ENCODE assay signal across 23 cellular contexts in genomic region chr9:73210886-73211285, GRCh38.
"Had no signal": no experiment of that assay in that cellular context is flagged by ENCODE, and none has a peak within 500 bp of the region (broad histone marks: within the 10 kb centered on the region; RNA-seq: fewer than 3 reads in every experiment).

No MANE protein-coding gene starts in this region.

- H3K4me3 ChIP-seq: colonic mucosa, coronary artery, dorsolateral prefrontal cortex, esophagus muscularis mucosa, esophagus squamous epithelium, gastrocnemius medialis, gastroesophageal sphincter, heart left ventricle, heart right ventricle had no signal

- ATAC-seq: effector memory CD8-positive, alpha-beta T cell; esophagus mucosa; foreskin keratinocyte; gastrocnemius medialis; gastroesophageal sphincter; heart left ventricle; heart right ventricle had no signal

- H3K27ac ChIP-seq: colonic mucosa, coronary artery, dorsolateral prefrontal cortex, epithelial cell of prostate, esophagus muscularis mucosa, esophagus squamous epithelium, foreskin keratinocyte, gastrocnemius medialis, gastroesophageal sphincter, heart left ventricle, heart right ventricle had no signal

- H3K4me1 ChIP-seq: colonic mucosa, esophagus muscularis mucosa, esophagus squamous epithelium, foreskin keratinocyte, gastrocnemius medialis, gastroesophageal sphincter had no signal

- H3K27me3 ChIP-seq: colonic mucosa, esophagus muscularis mucosa, gastrocnemius medialis, gastroesophageal sphincter had no signal

- H3K9me3 ChIP-seq: colonic mucosa, esophagus muscularis mucosa, esophagus squamous epithelium, gastrocnemius medialis, gastroesophageal sphincter, heart left ventricle, heart right ventricle had no signal

- DNase-seq: colonic mucosa; cortex of kidney; dermis blood vessel endothelial cell; dorsolateral prefrontal cortex; effector CD4-positive, alpha-beta T cell; effector CD8-positive, alpha-beta T cell; effector memory CD4-positive, alpha-beta T cell; effector memory CD8-positive, alpha-beta T cell; erythroblast; esophagus squamous epithelium; foreskin keratinocyte; foreskin melanocyte; gastrocnemius medialis; glutamatergic neuron; head of caudate nucleus; heart left ventricle; heart right ventricle had no signal

- H3K27ac Mint-ChIP-seq: dendritic cell treated with granulocyte-macrophage colony-stimulating factor and Interleukin-4, amounts not matched to agents 40 ng/mL and 50 ng/mL, for 4 days; effector memory CD8-positive, alpha-beta T cell had no signal

- H3K27me3 Mint-ChIP-seq: dendritic cell treated with granulocyte-macrophage colony-stimulating factor and Interleukin-4, amounts not matched to agents 40 ng/mL and 50 ng/mL, for 4 days had no signal

- H3K4me3 Mint-ChIP-seq: dendritic cell treated with granulocyte-macrophage colony-stimulating factor and Interleukin-4, amounts not matched to agents 40 ng/mL and 50 ng/mL, for 4 days; effector memory CD8-positive, alpha-beta T cell had no signal

- H3K9me3 Mint-ChIP-seq: dendritic cell treated with granulocyte-macrophage colony-stimulating factor and Interleukin-4, amounts not matched to agents 40 ng/mL and 50 ng/mL, for 4 days; effector memory CD8-positive, alpha-beta T cell had no signal

- H3K36me3 ChIP-seq: colonic mucosa, esophagus muscularis mucosa, esophagus squamous epithelium, gastrocnemius medialis, gastroesophageal sphincter, heart left ventricle, heart right ventricle had no signal
